ENCODE assay signal across 16 cellular contexts in the genomic region with DNA sequence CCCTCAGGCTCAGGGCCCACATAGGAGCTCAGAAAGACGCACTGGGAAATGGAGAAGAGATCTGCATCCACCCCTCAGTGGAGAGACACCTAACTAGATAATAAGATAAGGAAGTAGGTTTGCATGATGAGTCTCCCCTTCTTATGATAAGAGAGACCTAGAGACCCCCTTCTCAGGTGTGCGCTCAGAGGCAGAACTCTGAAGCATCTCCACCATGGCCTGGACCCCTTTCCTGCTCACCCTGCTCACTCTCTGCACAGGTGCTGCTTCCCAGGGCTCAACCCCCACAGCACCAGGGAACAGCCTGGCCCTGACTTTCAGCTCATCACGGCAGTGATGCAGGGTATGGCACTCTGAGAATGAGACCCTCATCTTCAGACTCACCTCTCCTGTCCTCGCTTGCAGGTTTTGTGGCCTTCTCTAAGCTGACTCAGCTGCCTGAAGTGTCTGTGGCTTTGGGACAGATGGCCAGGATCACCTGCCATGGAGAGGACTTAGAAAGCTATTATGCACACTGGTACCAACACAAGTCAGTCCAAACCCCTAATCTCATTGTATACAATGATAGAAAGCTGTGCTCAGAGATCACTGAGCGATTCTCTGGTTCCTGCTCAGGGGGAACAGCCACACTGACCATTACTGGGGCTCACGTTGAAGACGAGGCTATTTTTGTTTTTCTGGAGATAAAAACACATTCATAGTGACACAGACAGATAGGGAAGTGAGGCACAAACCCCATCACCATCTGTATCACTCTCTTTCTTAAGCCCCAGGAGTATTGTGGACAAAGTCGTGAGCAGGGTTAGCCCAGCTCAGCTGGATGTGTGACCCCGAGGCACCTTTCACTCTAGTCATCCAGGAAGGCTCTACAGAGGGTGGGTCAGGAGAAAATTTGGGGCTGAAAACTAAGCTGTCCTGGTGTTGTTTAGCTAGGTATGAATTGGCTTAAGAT. TPM values are rescaled to one million over a fixed set of nuclear protein-coding genes. Genes with fewer than 3 reads are reported as not detected.
A peak's percentile ranks its signal among the peaks of the same experiment; 100 is the strongest.
DNase-seq lines count a peak whose midpoint lies in the region; ATAC-seq and TF ChIP-seq lines count a peak whose summit lies in the region.
"Had no signal": no experiment of that assay in that cellular context is flagged by ENCODE, and none has a peak within 500 bp of the region (broad histone marks: within the 10 kb centered on the region; RNA-seq: fewer than 3 reads in every experiment).

No MANE protein-coding gene starts in this region.

- no peak overlapping the region for H2BK15ac ChIP-seq in neuronal stem cell (ENCODE audit: low read length)

- peak overlapping the region; percentile 15 for H3K18ac ChIP-seq in neuronal stem cell (ENCODE audit: low read length)

- no peak overlapping the region for H2BK120ac ChIP-seq in neuronal stem cell (ENCODE audit: low read depth, low read length)

- H3K4me2 ChIP-seq in Karpas-422 (ENCODE audit: low read depth, low read length, poor library complexity, severe bottlenecking) (peak overlapping the region; percentile 61), neuronal stem cell (ENCODE audit: insufficient read depth, low read length, poor library complexity, severe bottlenecking) (no peak overlapping the region)

- no peak overlapping the region for H3K4ac ChIP-seq in neuronal stem cell (ENCODE audit: low read length)

- H3K9me3 ChIP-seq in Karpas-422 (ENCODE audit: low read length): no peaks in the 10 kb centered on the region
- H3K9me3 ChIP-seq in WERI-Rb-1 (ENCODE audit: severe bottlenecking): no peaks in the 10 kb centered on the region
- no peaks in the 10 kb centered on the region for H3K9me3 ChIP-seq in neuronal stem cell (replicated peaks in 1 of 2; ENCODE audit: control insufficient read depth in 2 of 2, insufficient read depth in 1 of 2, low read depth in 1 of 2, low read length in 2 of 2)
- H3K9me3 ChIP-seq in left lung: no peaks in the 10 kb centered on the region

- no CpG with 5 or more reads among the region's 9 CpGs for WGBS in neuronal stem cell (ENCODE audit: extremely low coverage in 2 of 2, insufficient read length in 2 of 2, insufficient replicate concordance in 1 of 2), 2 donors

- H3K27ac ChIP-seq in Karpas-422 (ENCODE audit: low read length) (peak overlapping the region; percentile 88), WERI-Rb-1 (no peak overlapping the region), neuronal stem cell (replicated peaks; ENCODE audit: low read length) (no peak overlapping the region), left lung (no peak overlapping the region)

- H3K36me3 Mint-ChIP-seq in MCF 10A (ENCODE audit: insufficient read depth, unreplicated experiment): no peaks in the 10 kb centered on the region

- no peak overlapping the region for H3K27ac Mint-ChIP-seq in MCF 10A (ENCODE audit: low read depth, unreplicated experiment)

- peak; percentile 46 for DNase-seq in GM12865 (ENCODE audit: low read depth)
- DNase-seq in Karpas-422: peak; percentile 56
- DNase-seq in WERI-Rb-1: peak; percentile 69
- no peak for DNase-seq in neuronal stem cell (ENCODE audit: low spot score)
- DNase-seq in left lung: no peak
- no peak for DNase-seq in MCF 10A (ENCODE audit: unreplicated experiment)
- no peak for DNase-seq in NCI-H1930 (lab: John Stamatoyannopoulos, UW)
- DNase-seq: C1 segment of cervical spinal cord, DMS153, KG1, NCI-H1417, NCI-H2081, NCI-H526 had no signal

- H3K79me1 ChIP-seq in neuronal stem cell (ENCODE audit: low read depth, low read length): no peaks in the 10 kb centered on the region

- H3K36me3 ChIP-seq in Karpas-422 (ENCODE audit: insufficient read depth, low read length) (no peaks in the 10 kb centered on the region), WERI-Rb-1 (no peaks in the 10 kb centered on the region), neuronal stem cell (replicated peaks in 1 of 2; ENCODE audit: control insufficient read depth in 2 of 2, insufficient read depth in 2 of 2, low read length in 2 of 2) (no peaks in the 10 kb centered on the region), left lung (no peaks in the 10 kb centered on the region)

- H3K23ac ChIP-seq in neuronal stem cell (ENCODE audit: low read depth, low read length, poor library complexity): no peak overlapping the region

- no peaks in the 10 kb centered on the region for H3K79me2 ChIP-seq in Karpas-422 (ENCODE audit: low read length)

- H3K9me2 ChIP-seq in Karpas-422 (replicated peaks; ENCODE audit: insufficient read depth, low read length): no peaks in the 10 kb centered on the region

- no peaks in the 10 kb centered on the region for H3K27me3 ChIP-seq in Karpas-422 (ENCODE audit: low read length)
- no peaks in the 10 kb centered on the region for H3K27me3 ChIP-seq in WERI-Rb-1 (ENCODE audit: insufficient read depth, low read depth, severe bottlenecking)
- peaks cover 0 to 6% (median 0%) of the 10 kb centered on the region in 3 experiments for H3K27me3 ChIP-seq in neuronal stem cell (ENCODE audit: control insufficient read depth in 3 of 3, insufficient read depth in 3 of 3, low read depth in 1 of 3, low read length in 3 of 3)
- peaks cover 0 to 43% of the 10 kb centered on the region in 2 donors for H3K27me3 ChIP-seq in left lung

- H4K20me1 ChIP-seq in Karpas-422 (ENCODE audit: insufficient read depth, low read depth, low read length): no peaks in the 10 kb centered on the region

- H2AK5ac ChIP-seq in neuronal stem cell (ENCODE audit: low read depth, low read length): no peak overlapping the region

- no peak overlapping the region for H2BK5ac ChIP-seq in neuronal stem cell (ENCODE audit: low read length)

- POLR2A ChIA-PET in MCF 10A (lab: Yijun Ruan, JAX): interaction anchor here (0.6 kb wide), 1 partner anchor 248 kb away, joined by 3 read pairs; no protein-coding TSS in a partner anchor

- H3K27me3 Mint-ChIP-seq in MCF 10A (ENCODE audit: insufficient read depth, unreplicated experiment): peaks cover 71% of the 10 kb centered on the region

- no peak overlapping the region for H2BK12ac ChIP-seq in neuronal stem cell (ENCODE audit: low read length)

- ATAC-seq in GM21576 (IDR thresholded peaks at IDR 0.05; ENCODE audit: unreplicated experiment): no peak
- no peak for ATAC-seq in left lung

- H3K14ac ChIP-seq in neuronal stem cell (ENCODE audit: low read length): no peak overlapping the region

- H4K8ac ChIP-seq in neuronal stem cell (ENCODE audit: low read depth, low read length): no peak overlapping the region

- CTCF ChIA-PET in MCF 10A (lab: Yijun Ruan, JAX): interaction anchor here (0.5 to 2.0 kb wide), 6 partner anchors 9 to 528 kb away, joined by 3 to 13 read pairs (median 4); no protein-coding TSS in a partner anchor

- no peak overlapping the region for H4K91ac ChIP-seq in neuronal stem cell (ENCODE audit: low read depth, low read length, poor library complexity)

- peak overlapping the region; percentile 61 for H3K9ac ChIP-seq in Karpas-422 (ENCODE audit: low read length)
- H3K9ac ChIP-seq in neuronal stem cell (ENCODE audit: low read depth, low read length, poor library complexity): no peak overlapping the region

- no peaks in the 10 kb centered on the region for H3K9me3 Mint-ChIP-seq in MCF 10A (ENCODE audit: unreplicated experiment)

- H3K4me1 Mint-ChIP-seq in MCF 10A (ENCODE audit: insufficient read depth, unreplicated experiment): no peaks in the 10 kb centered on the region

- BruUV-seq in MCF 10A (replicated peaks; lab: Mats Ljungman, UMichigan): no TSS peak

- intact Hi-C loops in left lung (cut with DNase I) (no loop called here), MCF 10A (cut with micrococcal nuclease) (no loop called here)

- H3K4me1 ChIP-seq in Karpas-422 (ENCODE audit: low read length) (peaks cover 92% of the 10 kb centered on the region), neuronal stem cell (ENCODE audit: control insufficient read depth in 2 of 2, insufficient read depth in 1 of 2, low read depth in 1 of 2, low read length in 2 of 2) (peaks cover 4% of the 10 kb centered on the region in 2 donors), left lung (no peaks in the 10 kb centered on the region)

- H3K4me3 ChIP-seq in GM12865 (ENCODE audit: low read depth, low read length): no peak overlapping the region
- H3K4me3 ChIP-seq in Karpas-422 (ENCODE audit: low read length): peak overlapping the region; percentile 30; the same call in 1 of the 2 replicates
- H3K4me3 ChIP-seq in WERI-Rb-1 (ENCODE audit: low read depth, low read length): no peak overlapping the region
- H3K4me3 ChIP-seq in neuronal stem cell (ENCODE audit: low read length in 2 of 2): no peak overlapping the region
- no peak overlapping the region for H3K4me3 ChIP-seq in left lung

- H3K4me3 Mint-ChIP-seq in MCF 10A (ENCODE audit: unreplicated experiment): no peak overlapping the region

- H2AFZ ChIP-seq in Karpas-422 (ENCODE audit: low read length) (peak overlapping the region; percentile 54; the same call in 1 of the 2 replicates), neuronal stem cell (ENCODE audit: low read length) (no peak overlapping the region)

- TF ChIP-seq CTCF in GM12865 (IDR thresholded peaks at IDR 0.05; ENCODE audit: insufficient read depth, low read depth, low read length, missing control alignments) (no peak), WERI-Rb-1 (IDR thresholded peaks at IDR 0.05; ENCODE audit: low read depth, low read length) (no peak), left lung (IDR thresholded peaks at IDR 0.05) (no peak), MCF 10A (IDR thresholded peaks at IDR 0.05; ENCODE audit: unreplicated experiment) (no peak)

RNA-seq across cellular contexts. Expression of a gene that starts 29.7 kb away (rescaled TPM):
- total RNA-seq in Karpas-422 (2014; rRNA removed; shearing (Covaris generic); ENCODE audit: low replicate concordance): 1.1 and 8.3 TPM in 2 replicates
- polyA plus RNA-seq in neuronal stem cell (2013, experiment 1 of 2): not detected
- polyA plus RNA-seq in neuronal stem cell (2013, experiment 2 of 2): not detected
- total RNA-seq in left lung (10 to 100 TPM in 1 of 2 donors, 1 to 10 TPM in 1; 8.1 to 10.6 TPM), MCF 10A (2022) (not detected in 2 replicates)
- total RNA-seq: H1; T-helper 1 cell treated with Interleukin-12 subunit alpha and Interleukin-12 subunit beta and Interleukin-4 antibody, amounts not matched to agents 30 ng/mL and 1 ng/mL, for 36 hours had no signal
- polyA plus RNA-seq: H1 had no signal

Comparison
In these comparisons a context has a peak if more than half of its experiments do, and no peak if none do; other contexts are left out.
1. DNase-seq: peak in GM12865 (single experiment), Karpas-422 (single experiment) and WERI-Rb-1 (single experiment); none in neuronal stem cell (single experiment), left lung (0 of 2), MCF 10A (single experiment) and NCI-H1930 (0 of 2).